Comparison of ENCODE assay signal across 20 cellular contexts in genomic region chr6:5293692-5294091, GRCh38.
"Had no signal": no experiment of that assay in that cellular context is flagged by ENCODE, and none has a peak within 500 bp of the region (broad histone marks: within the 10 kb centered on the region; RNA-seq: fewer than 3 reads in every experiment).

No MANE protein-coding gene starts in this region.

- H3K4me3 ChIP-seq: colonic mucosa, dorsolateral prefrontal cortex, hepatocyte, neural progenitor cell, ovary, tibial artery, upper lobe of left lung, uterus had no signal

- H3K4me1 Mint-ChIP-seq: neural progenitor cell had no signal

- H3K9me3 ChIP-seq: colonic mucosa, ovary, tibial artery, upper lobe of left lung, uterus had no signal

- DNase-seq: colonic mucosa; dorsolateral prefrontal cortex; effector CD8-positive, alpha-beta T cell; foreskin melanocyte; head of caudate nucleus; left colon; naive thymus-derived CD8-positive, alpha-beta T cell; nucleus accumbens; ovary; right cardiac atrium; stimulated activated CD4-positive, alpha-beta T cell treated with anti-CD3 and anti-CD28 coated beads, Interleukin-12 subunit alpha, Interleukin-12 subunit beta, amount 100 ng/mL, for 4 hours; stimulated activated CD4-positive, alpha-beta T cell treated with anti-CD3 and anti-CD28 coated beads, Interleukin-2, amount 100 ng/mL, for 48 hours; tibial artery; uterus had no signal

- H3K27ac ChIP-seq: colonic mucosa, dorsolateral prefrontal cortex, hepatocyte, neural progenitor cell, ovary, tibial artery, upper lobe of left lung, uterus had no signal

- H3K27me3 ChIP-seq: colonic mucosa, dorsolateral prefrontal cortex, hepatocyte, neural progenitor cell, ovary, tibial artery, upper lobe of left lung, uterus had no signal

- H3K9me3 Mint-ChIP-seq: naive thymus-derived CD8-positive, alpha-beta T cell; neural progenitor cell; stimulated activated naive CD8-positive, alpha-beta T cell treated with anti-CD3 and anti-CD28 coated beads, Interleukin-15, Interleukin-2, amounts not matched to agents 100 ng/mL and 50 ng/mL, for 24 hours had no signal

- FAIRE-seq: small intestine had no signal

- H3K36me3 ChIP-seq: colonic mucosa, neural progenitor cell, ovary, tibial artery, uterus had no signal

- H3K27me3 Mint-ChIP-seq: naive thymus-derived CD8-positive, alpha-beta T cell; stimulated activated naive CD8-positive, alpha-beta T cell treated with anti-CD3 and anti-CD28 coated beads, Interleukin-15, Interleukin-2, amounts not matched to agents 100 ng/mL and 50 ng/mL, for 24 hours had no signal

- H2AFZ ChIP-seq: hepatocyte, neural progenitor cell had no signal

- H3K4me1 ChIP-seq: colonic mucosa, neural progenitor cell, uterus had no signal

- H3K9ac ChIP-seq: neural progenitor cell had no signal

- H3K4me2 ChIP-seq: hepatocyte, neural progenitor cell had no signal

- ATAC-seq: left colon; naive thymus-derived CD8-positive, alpha-beta T cell had no signal

- H3K27ac Mint-ChIP-seq: neural progenitor cell, progenitor cell of endocrine pancreas had no signal

- H3K4me3 Mint-ChIP-seq: naive thymus-derived CD8-positive, alpha-beta T cell; neural progenitor cell; stimulated activated naive CD8-positive, alpha-beta T cell treated with anti-CD3 and anti-CD28 coated beads, Interleukin-15, Interleukin-2, amounts not matched to agents 100 ng/mL and 50 ng/mL, for 24 hours had no signal
